In genomic region chr19:33375156-33375744, GRCh38 we compare ENCODE assay signal across 10 cellular contexts. TPM values are rescaled to one million over a fixed set of nuclear protein-coding genes. Genes with fewer than 3 reads are reported as not detected.
A peak's percentile ranks its signal among the peaks of the same experiment; 100 is the strongest.
DNase-seq lines count a peak whose midpoint lies in the region; ATAC-seq and TF ChIP-seq lines count a peak whose summit lies in the region.
"Had no signal": no experiment of that assay in that cellular context is flagged by ENCODE, and none has a peak within 500 bp of the region (broad histone marks: within the 10 kb centered on the region; RNA-seq: fewer than 3 reads in every experiment).

No MANE protein-coding gene starts in this region.

- no peaks in the 10 kb centered on the region for H3K9me2 ChIP-seq in SU-DHL-6 (replicated peaks; ENCODE audit: insufficient read depth, low read length)

- TF ChIP-seq CTCF in SU-DHL-6 (IDR thresholded peaks at IDR 0.05; ENCODE audit: insufficient read depth, low read length, poor library complexity, severe bottlenecking): no peak
- TF ChIP-seq CTCF in fibroblast of lung (conservative IDR thresholded peaks at IDR 0.05 in 1 of 2, IDR thresholded peaks at IDR 0.05 in 1 of 2; ENCODE audit: low read depth in 1 of 2, low read length in 2 of 2): no peak

- in situ Hi-C loops in HAP-1 (cut with MboI; ENCODE audit: low sequenced_read_pairs): no loop called here

- peak overlapping the region; percentile 67 for H3K9ac ChIP-seq in SU-DHL-6 (ENCODE audit: low read length)
- H3K9ac ChIP-seq in fibroblast of lung (ENCODE audit: insufficient read depth, low read length): no peak overlapping the region
- H3K9ac ChIP-seq in skeletal muscle tissue (ENCODE audit: low read depth in 1 of 3, low read length in 3 of 3): peak overlapping the region in 1 of 3 donors; percentile 93

- H3K4me3 ChIP-seq in HAP-1: peak overlapping the region; percentile 62
- peak overlapping the region; percentile 85 for H3K4me3 ChIP-seq in SU-DHL-6 (ENCODE audit: insufficient read depth, low read length, poor library complexity, severe bottlenecking)
- peak overlapping the region; percentile 50 to 89 (median 73) for H3K4me3 ChIP-seq in fibroblast of lung (replicated peaks in 1 of 4; ENCODE audit: control extremely low read depth in 1 of 4, insufficient read depth in 1 of 4, low read depth in 3 of 4, low read length in 4 of 4)
- H3K4me3 ChIP-seq in skeletal muscle tissue (ENCODE audit: low read length in 3 of 3): peak overlapping the region in 2 of 3 donors; percentile 86 to 97

- H3K27ac ChIP-seq in SU-DHL-6 (ENCODE audit: low read depth, low read length) (no peak overlapping the region), fibroblast of lung (ENCODE audit: insufficient read depth, low read length) (no peak overlapping the region), skeletal muscle tissue (ENCODE audit: low read depth, low read length) (peak overlapping the region; percentile 22)

- H3K4me2 ChIP-seq in SU-DHL-6 (ENCODE audit: low read depth, low read length, poor library complexity, severe bottlenecking): peak overlapping the region; percentile 66
- peak overlapping the region; percentile 95 for H3K4me2 ChIP-seq in fibroblast of lung (ENCODE audit: extremely low read depth, insufficient read depth, low read length)

- no peaks in the 10 kb centered on the region for H3K9me3 ChIP-seq in HAP-1
- H3K9me3 ChIP-seq in SU-DHL-6 (ENCODE audit: insufficient read depth, low read length): no peaks in the 10 kb centered on the region
- no peaks in the 10 kb centered on the region for H3K9me3 ChIP-seq in fibroblast of lung (ENCODE audit: control insufficient read depth, insufficient read depth, low read depth, low read length)
- no peaks in the 10 kb centered on the region for H3K9me3 ChIP-seq in skeletal muscle tissue (ENCODE audit: control insufficient read depth in 3 of 3, low read length in 3 of 3)

- H3K4me1 ChIP-seq in HAP-1 (peaks cover 16% of the 10 kb centered on the region), fibroblast of lung (ENCODE audit: control insufficient read depth, extremely low read depth, insufficient read depth, low read length) (peaks cover 6% of the 10 kb centered on the region), skeletal muscle tissue (ENCODE audit: control insufficient read depth in 3 of 3, insufficient read depth in 3 of 3, low read length in 3 of 3) (peaks cover 31 to 42% (median 34%) of the 10 kb centered on the region in 3 donors)

- H3K27me3 ChIP-seq in HAP-1 (ENCODE audit: low read depth): no peaks in the 10 kb centered on the region
- H3K27me3 ChIP-seq in SU-DHL-6 (ENCODE audit: low read length): no peaks in the 10 kb centered on the region
- no peaks in the 10 kb centered on the region for H3K27me3 ChIP-seq in fibroblast of lung (ENCODE audit: control insufficient read depth, insufficient read depth, low read length)
- no peaks in the 10 kb centered on the region for H3K27me3 ChIP-seq in skeletal muscle tissue (ENCODE audit: control insufficient read depth in 3 of 3, insufficient read depth in 3 of 3, low read length in 3 of 3)

- H2AFZ ChIP-seq in SU-DHL-6 (ENCODE audit: low read depth, low read length, severe bottlenecking) (no peak overlapping the region), fibroblast of lung (ENCODE audit: low read length) (no peak overlapping the region)

- H3K36me3 ChIP-seq in HAP-1 (replicated peaks) (peaks cover 15% of the 10 kb centered on the region), SU-DHL-6 (ENCODE audit: low read length) (peaks cover 4% of the 10 kb centered on the region; the same call in 1 of the 2 replicates), fibroblast of lung (ENCODE audit: control insufficient read depth, insufficient read depth, low read length) (peaks cover 1% of the 10 kb centered on the region), skeletal muscle tissue (ENCODE audit: control insufficient read depth in 3 of 3, insufficient read depth in 3 of 3, low read length in 3 of 3) (peaks cover 2 to 6% (median 5%) of the 10 kb centered on the region in 3 donors)

- H3K79me2 ChIP-seq in SU-DHL-6 (ENCODE audit: insufficient read depth, low read length) (peaks cover 62% of the 10 kb centered on the region), fibroblast of lung (ENCODE audit: control insufficient read depth, insufficient read depth, low read length) (peaks cover 48% of the 10 kb centered on the region)

- no peak for ATAC-seq in HG02642 (IDR thresholded peaks at IDR 0.05; ENCODE audit: poor library complexity, unreplicated experiment)

- no peak for DNase-seq in HAP-1 (ENCODE audit: low spot score in 2 of 2)
- DNase-seq in fibroblast of lung (ENCODE audit: low read depth in 2 of 2): no peak
- DNase-seq in SKM-1 (lab: John Stamatoyannopoulos, UW; ENCODE audit: unreplicated experiment): no peak
- DNase-seq in SKM-1 treated with dmso at 0.1 percent for 144 hours (lab: John Stamatoyannopoulos, UW; ENCODE audit: unreplicated experiment): no peak
- DNase-seq in DMS53 treated with DMSO at 0.1 percent for 48 hours (lab: John Stamatoyannopoulos, UW; ENCODE audit: unreplicated experiment): no peak
- DNase-seq: activated CD4-positive, alpha-beta T cell treated with anti-CD3 and anti-CD28 coated beads for 4 hours; NCI-H1092 treated with DMSO at 0.1 percent for 48 hours had no signal

- H4K20me1 ChIP-seq in SU-DHL-6 (ENCODE audit: low read depth, low read length) (peaks cover 23% of the 10 kb centered on the region; the same call in 1 of the 2 replicates), fibroblast of lung (ENCODE audit: control insufficient read depth, extremely low read depth, insufficient read depth, low read length) (peaks cover 2% of the 10 kb centered on the region)

- peaks cover 5% of the 10 kb centered on the region; the same call in 1 of the 2 replicates for H3F3A ChIP-seq in SU-DHL-6 (ENCODE audit: insufficient read depth)

RNA-seq across cellular contexts. Expression of gene CEBPG, which starts 1.7 kb away (rescaled TPM):
- total RNA-seq in fibroblast of lung: 61.1 and 66.7 TPM in 2 replicates
- 10.9 and 13.7 TPM in 2 replicates for polyA plus RNA-seq in fibroblast of lung
- polyA plus RNA-seq in fibroblast of lung (2012): 8.5 and 10.0 TPM in 2 replicates
- polyA minus RNA-seq in fibroblast of lung (ENCODE audit: low replicate concordance): 3.3 and 5.8 TPM in 2 replicates
- 14.1 TPM for total RNA-seq in skeletal muscle tissue
